22 cellular contexts compared by ENCODE assay signal in the genomic region with DNA sequence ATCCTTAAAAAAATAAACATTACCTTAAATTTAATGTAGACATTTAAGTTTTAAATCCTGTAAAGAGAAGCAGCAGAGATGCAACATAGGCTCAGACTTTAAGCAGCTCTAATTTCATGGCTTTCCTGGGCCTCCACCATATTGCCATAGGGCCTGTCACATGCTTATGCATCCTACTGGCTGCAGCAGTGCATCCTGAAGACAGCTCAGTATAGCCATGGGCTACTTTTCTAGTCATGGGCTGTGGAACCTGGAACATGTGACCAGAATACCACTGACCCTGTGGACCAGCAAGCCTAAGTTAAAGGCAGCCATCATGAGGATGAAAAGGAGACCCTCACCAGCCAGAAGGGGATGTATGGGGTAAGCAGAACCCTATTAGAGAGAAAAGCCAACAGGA.
"Had no signal": no experiment of that assay in that cellular context is flagged by ENCODE, and none has a peak within 500 bp of the region (broad histone marks: within the 10 kb centered on the region; RNA-seq: fewer than 3 reads in every experiment).

No MANE protein-coding gene starts in this region.

- H3K27me3 Mint-ChIP-seq: activated B cell treated with CpG ODN at 0.5 μM for 24 hours; activated CD4-positive, alpha-beta T cell treated with anti-CD3 and anti-CD28 coated beads for 36 hours; activated naive CD4-positive, alpha-beta T cell treated with anti-CD3 and anti-CD28 coated beads, Interleukin-2, amount 10 ng/mL, durations not matched to agents 7 days and 5 days; naive thymus-derived CD8-positive, alpha-beta T cell; stimulated activated naive CD8-positive, alpha-beta T cell treated with anti-CD3 and anti-CD28 coated beads, Interleukin-15, Interleukin-2, amounts not matched to agents 100 ng/mL and 50 ng/mL, for 24 hours had no signal

- H3K4me3 ChIP-seq: cardiac muscle cell, left ventricle myocardium inferior, pancreas, thyroid gland had no signal

- DNase-seq: activated B cell treated with CpG ODN at 0.5 μM for 24 hours; activated CD4-positive, alpha-beta T cell treated with anti-CD3 and anti-CD28 coated beads for 36 hours; activated CD4-positive, alpha-beta T cell treated with anti-CD3 and anti-CD28 coated beads, Interleukin-2, amount 50 U/mL, for 4 hours; activated CD8-positive, alpha-beta memory T cell treated with anti-CD3 and anti-CD28 coated beads, Interleukin-2, amount 50 U/mL, for 48 hours; activated effector memory CD4-positive, alpha-beta T cell treated with Interleukin-2 at 50 U/mL for 16 hours; activated naive CD4-positive, alpha-beta T cell treated with anti-CD3 and anti-CD28 coated beads, Interleukin-2, amount 10 ng/mL, durations not matched to agents 7 days and 5 days; activated T-cell treated with anti-CD3 and anti-CD28 coated beads, Interleukin-2, amount 50 U/mL, for 4 hours; amygdala; glutamatergic neuron; hippocampal formation; left ventricle myocardium inferior; naive thymus-derived CD8-positive, alpha-beta T cell; pancreas; right cardiac atrium; stimulated activated CD4-positive, alpha-beta T cell treated with anti-CD3 and anti-CD28 coated beads, Interleukin-12 subunit alpha, Interleukin-12 subunit beta, amount 100 ng/mL, for 4 hours; stimulated activated CD4-positive, alpha-beta T cell treated with anti-CD3 and anti-CD28 coated beads, Interleukin-4, amount 100 ng/mL, for 4 hours; substantia nigra; T1000; thyroid gland had no signal

- H3K9me3 Mint-ChIP-seq: activated B cell treated with CpG ODN at 0.5 μM for 24 hours; activated naive CD4-positive, alpha-beta T cell treated with anti-CD3 and anti-CD28 coated beads, Interleukin-2, amount 10 ng/mL, durations not matched to agents 7 days and 5 days; activated T-cell treated with anti-CD3 and anti-CD28 coated beads, Interleukin-2, amount 50 U/mL, for 4 hours; stimulated activated naive CD8-positive, alpha-beta T cell treated with anti-CD3 and anti-CD28 coated beads, Interleukin-15, Interleukin-2, amounts not matched to agents 100 ng/mL and 50 ng/mL, for 24 hours had no signal

- H3K9me3 ChIP-seq: left ventricle myocardium inferior, pancreas, thyroid gland had no signal

- H3K27ac ChIP-seq: cardiac muscle cell, left ventricle myocardium inferior, pancreas, thyroid gland had no signal

- H3K4me1 ChIP-seq: left ventricle myocardium inferior, pancreas, thyroid gland had no signal

- ATAC-seq: activated CD4-positive, alpha-beta T cell treated with anti-CD3 and anti-CD28 coated beads for 36 hours; activated T-cell treated with anti-CD3 and anti-CD28 coated beads, Interleukin-2, amount 50 U/mL, for 4 hours; naive thymus-derived CD8-positive, alpha-beta T cell; pancreas; right cardiac atrium had no signal

- H3K27ac Mint-ChIP-seq: activated B cell treated with CpG ODN at 0.5 μM for 24 hours; activated CD4-positive, alpha-beta T cell treated with anti-CD3 and anti-CD28 coated beads for 36 hours; activated naive CD4-positive, alpha-beta T cell treated with anti-CD3 and anti-CD28 coated beads, Interleukin-2, amount 10 ng/mL, durations not matched to agents 7 days and 5 days; stimulated activated naive CD8-positive, alpha-beta T cell treated with anti-CD3 and anti-CD28 coated beads, Interleukin-15, Interleukin-2, amounts not matched to agents 100 ng/mL and 50 ng/mL, for 24 hours had no signal

- H3K4me3 Mint-ChIP-seq: activated B cell treated with CpG ODN at 0.5 μM for 24 hours; activated CD4-positive, alpha-beta T cell treated with anti-CD3 and anti-CD28 coated beads for 36 hours; activated naive CD4-positive, alpha-beta T cell treated with anti-CD3 and anti-CD28 coated beads, Interleukin-2, amount 10 ng/mL, durations not matched to agents 7 days and 5 days; activated T-cell treated with anti-CD3 and anti-CD28 coated beads, Interleukin-2, amount 50 U/mL, for 4 hours; mesothelial cell of epicardium; naive thymus-derived CD8-positive, alpha-beta T cell; stimulated activated naive CD8-positive, alpha-beta T cell treated with anti-CD3 and anti-CD28 coated beads, Interleukin-15, Interleukin-2, amounts not matched to agents 100 ng/mL and 50 ng/mL, for 24 hours had no signal

- H3K27me3 ChIP-seq: cardiac muscle cell, pancreas, thyroid gland had no signal

- H3K4me1 Mint-ChIP-seq: activated B cell treated with CpG ODN at 0.5 μM for 24 hours; activated CD4-positive, alpha-beta T cell treated with anti-CD3 and anti-CD28 coated beads for 36 hours; activated naive CD4-positive, alpha-beta T cell treated with anti-CD3 and anti-CD28 coated beads, Interleukin-2, amount 10 ng/mL, durations not matched to agents 7 days and 5 days; mesothelial cell of epicardium; naive thymus-derived CD8-positive, alpha-beta T cell had no signal
